11 cellular contexts compared by ENCODE assay signal in genomic region chr16:2768403-2769089, GRCh38. TPM values are rescaled to one million over a fixed set of nuclear protein-coding genes. Genes with fewer than 3 reads are reported as not detected.
DNase-seq lines count a peak whose midpoint lies in the region; ATAC-seq lines count a peak whose summit lies in the region.
"Had no signal": no experiment of that assay in that cellular context is flagged by ENCODE, and none has a peak within 500 bp of the region (broad histone marks: within the 10 kb centered on the region; RNA-seq: fewer than 3 reads in every experiment).

No MANE protein-coding gene starts in this region.

- peak; percentile 2 for ATAC-seq in stimulated activated naive CD8-positive, alpha-beta T cell treated with anti-CD3 and anti-CD28 coated beads, Interleukin-15, Interleukin-2, amounts not matched to agents 100 U/mL and 50 U/mL, for 24 hours
- ATAC-seq in stimulated activated naive CD8-positive, alpha-beta T cell treated with anti-CD3 and anti-CD28 coated beads, Interleukin-15, amount 100 ng/mL, for 72 hours, result no peak
- no peak for ATAC-seq in aorta (ENCODE audit: low FRiP score)
- ATAC-seq: activated naive CD8-positive, alpha-beta T cell treated with anti-CD3 and anti-CD28 coated beads, Interleukin-2, amount 50 U/mL, for 24 hours; effector memory CD8-positive, alpha-beta T cell had no signal

- intact Hi-C loops in aorta (cut with DNase I), result no loop called here

- H3K4me1 Mint-ChIP-seq in stimulated activated naive CD8-positive, alpha-beta T cell treated with anti-CD3 and anti-CD28 coated beads, Interleukin-15, amount 100 ng/mL, for 72 hours, result peaks cover 71% of the 10 kb centered on the region

- H3K4me1 ChIP-seq in aorta (ENCODE audit: control insufficient read depth in 1 of 2, insufficient read depth in 2 of 2, low read length in 2 of 2), result no peaks in the 10 kb centered on the region

- peak overlapping the region in 1 of 2 donors; percentile 93 for H3K27ac Mint-ChIP-seq in stimulated activated naive CD8-positive, alpha-beta T cell treated with anti-CD3 and anti-CD28 coated beads, Interleukin-15, amount 100 ng/mL, for 72 hours
- H3K27ac Mint-ChIP-seq: activated naive CD8-positive, alpha-beta T cell treated with anti-CD3 and anti-CD28 coated beads, Interleukin-2, amount 50 U/mL, for 24 hours had no signal

- no peaks in the 10 kb centered on the region for H3K27me3 Mint-ChIP-seq in stimulated activated naive CD8-positive, alpha-beta T cell treated with anti-CD3 and anti-CD28 coated beads, Interleukin-15, amount 100 ng/mL, for 72 hours
- H3K27me3 Mint-ChIP-seq: activated naive CD8-positive, alpha-beta T cell treated with anti-CD3 and anti-CD28 coated beads, Interleukin-2, amount 50 U/mL, for 24 hours; effector memory CD8-positive, alpha-beta T cell had no signal

- WGBS in aorta, 2 donors, result 57 to 67% methylated on average over 17 of the region's 17 CpGs

- no peak overlapping the region for H3K4me3 ChIP-seq in aorta (ENCODE audit: low read length in 2 of 2)
- H3K4me3 ChIP-seq: skin epidermis had no signal

- H3K27me3 ChIP-seq in aorta (ENCODE audit: control insufficient read depth in 1 of 2, insufficient read depth in 2 of 2, low read length in 1 of 2), result no peaks in the 10 kb centered on the region

- peaks cover 10 to 29% of the 10 kb centered on the region in 2 donors for H3K36me3 ChIP-seq in aorta (ENCODE audit: control insufficient read depth in 1 of 2, insufficient read depth in 2 of 2, low read length in 1 of 2)

- H3K9me3 Mint-ChIP-seq in stimulated activated naive CD8-positive, alpha-beta T cell treated with anti-CD3 and anti-CD28 coated beads, Interleukin-15, amount 100 ng/mL, for 72 hours, result no peaks in the 10 kb centered on the region
- H3K9me3 Mint-ChIP-seq: activated naive CD8-positive, alpha-beta T cell treated with anti-CD3 and anti-CD28 coated beads, Interleukin-2, amount 50 U/mL, for 24 hours; effector memory CD8-positive, alpha-beta T cell had no signal

- no peak overlapping the region for H3K27ac ChIP-seq in aorta (ENCODE audit: low read depth in 1 of 2, low read length in 2 of 2)

- H3K9me3 ChIP-seq in aorta (ENCODE audit: control insufficient read depth, low read length), result no peaks in the 10 kb centered on the region

- no peak for DNase-seq in stimulated activated naive CD8-positive, alpha-beta T cell treated with anti-CD3 and anti-CD28 coated beads, Interleukin-15, Interleukin-2, amounts not matched to agents 100 U/mL and 50 U/mL, for 24 hours
- no peak for DNase-seq in stimulated activated naive CD8-positive, alpha-beta T cell treated with anti-CD3 and anti-CD28 coated beads, Interleukin-15, amount 100 ng/mL, for 72 hours
- DNase-seq in iris pigment epithelial cell (ENCODE audit: low read depth) (peak; percentile 24), aorta (peak; percentile 24 to 74)
- DNase-seq in activated CD4-positive, alpha-beta T cell treated with anti-CD3 and anti-CD28 coated beads for 48 hours, result no peak
- no peak for DNase-seq in effector CD8-positive, alpha-beta T cell (lab: John Stamatoyannopoulos, UW)
- DNase-seq: activated naive CD8-positive, alpha-beta T cell treated with anti-CD3 and anti-CD28 coated beads, Interleukin-2, amount 50 U/mL, for 24 hours; effector memory CD8-positive, alpha-beta T cell; NCI-H1694 had no signal

- no peak overlapping the region for H3K4me3 Mint-ChIP-seq in stimulated activated naive CD8-positive, alpha-beta T cell treated with anti-CD3 and anti-CD28 coated beads, Interleukin-15, amount 100 ng/mL, for 72 hours
- H3K4me3 Mint-ChIP-seq: activated naive CD8-positive, alpha-beta T cell treated with anti-CD3 and anti-CD28 coated beads, Interleukin-2, amount 50 U/mL, for 24 hours had no signal

RNA-seq across cellular contexts. Expression of gene ELOB, which starts 8.5 kb away (rescaled TPM):
- total RNA-seq in aorta, result 100 to 1,000 TPM; 146 to 174 TPM
- 100 to 1,000 TPM; 368 to 843 TPM for polyA plus RNA-seq in aorta

RNA-seq across cellular contexts. Expression of gene SRRM2, which starts 16.1 kb away (rescaled TPM):
- 100 to 1,000 TPM; 552 to 716 TPM for total RNA-seq in aorta
- polyA plus RNA-seq in aorta, result 100 to 1,000 TPM; 194 to 946 TPM

RNA-seq across cellular contexts. Expression of gene PRSS33, which starts 18.8 kb away (rescaled TPM):
- not detected for total RNA-seq in aorta
- under 1 TPM in 1 of 2 donors, not detected in 1; 0.08 TPM for polyA plus RNA-seq in aorta
- total RNA-seq: myocyte had no signal

RNA-seq across cellular contexts. Expression of gene PRSS41, which starts 29.7 kb away (rescaled TPM):
- not detected for total RNA-seq in aorta
- polyA plus RNA-seq in aorta, result not detected
- total RNA-seq: myocyte had no signal

RNA-seq across cellular contexts. Expression of gene PRSS21, which starts 48.5 kb away (rescaled TPM):
- not detected for total RNA-seq in aorta
- not detected for polyA plus RNA-seq in aorta
- total RNA-seq: myocyte had no signal

Comparison
In these comparisons a context has a peak if more than half of its experiments do, and no peak if none do; other contexts are left out.
1. DNase-seq: peak in iris pigment epithelial cell (single experiment) and aorta (2 of 2); none in stimulated activated naive CD8-positive, alpha-beta T cell treated with anti-CD3 and anti-CD28 coated beads, Interleukin-15, Interleukin-2, amounts not matched to agents 100 U/mL and 50 U/mL, for 24 hours (single experiment), stimulated activated naive CD8-positive, alpha-beta T cell treated with anti-CD3 and anti-CD28 coated beads, Interleukin-15, amount 100 ng/mL, for 72 hours (0 of 2), activated CD4-positive, alpha-beta T cell treated with anti-CD3 and anti-CD28 coated beads for 48 hours (single experiment) and effector CD8-positive, alpha-beta T cell (single experiment).